ENCODE assay signal across 8 cellular contexts in genomic region chr11:1763796-1764661, GRCh38. TPM values are rescaled to one million over a fixed set of nuclear protein-coding genes. Genes with fewer than 3 reads are reported as not detected.
DNase-seq lines count a peak whose midpoint lies in the region; ATAC-seq and TF ChIP-seq lines count a peak whose summit lies in the region.

TSS of gene CTSD (minus strand) at chr11:1763927. CDS start at chr11:1763859, 68 bp downstream.

- H3K27ac ChIP-seq in H9 (ENCODE audit: insufficient read length, low read depth, low read length), result no peak within 1 kb of the TSS
- peak within 1 kb of the TSS in 1 of 2 donors; percentile 78 for H3K27ac ChIP-seq in aorta (ENCODE audit: low read depth in 1 of 2, low read length in 2 of 2)

- H3K27ac Mint-ChIP-seq in H9, result peak within 1 kb of the TSS in 2 of 3 experiments; percentile 75 to 93; a peak in 4 of 7 replicates
- H3K27ac Mint-ChIP-seq in T-helper 2 cell treated with Interferon-gamma antibody and Interleukin-4, amounts not matched to agents 5 μg/mL and 100 μg/mL, for 36 hours, result peak within 1 kb of the TSS; percentile 89

- H3K4me1 ChIP-seq in H9 (ENCODE audit: insufficient read depth, low read length) (peaks cover 3% of the 10 kb centered on the region; the same call in 1 of the 2 replicates), aorta (ENCODE audit: control insufficient read depth in 1 of 2, insufficient read depth in 2 of 2, low read length in 2 of 2) (no peaks in the 10 kb centered on the region)

- H3K56ac ChIP-seq in H9 (ENCODE audit: insufficient read length, low read depth, low read length), result no peak within 1 kb of the TSS

- H3K9me3 ChIP-seq in H9 (ENCODE audit: control insufficient read depth, low read depth, low read length) (no peaks in the 10 kb centered on the region), aorta (ENCODE audit: control insufficient read depth, low read length) (no peaks in the 10 kb centered on the region)

- H3K14ac ChIP-seq in H9 (ENCODE audit: insufficient read depth, low read length), result peak within 1 kb of the TSS; percentile 35

- H2BK15ac ChIP-seq in H9 (ENCODE audit: low read depth, low read length), result no peak within 1 kb of the TSS

- peaks cover 3% of the 10 kb centered on the region for H3K27me3 Mint-ChIP-seq in H9 (ENCODE audit: low read depth)
- H3K27me3 Mint-ChIP-seq in T-helper 2 cell treated with Interferon-gamma antibody and Interleukin-4, amounts not matched to agents 5 μg/mL and 100 μg/mL, for 36 hours (ENCODE audit: low read depth), result no peaks in the 10 kb centered on the region

- intact Hi-C loops in aorta (cut with DNase I), result no loop called here

- no peaks in the 10 kb centered on the region; the same call in 1 of the 2 replicates for H3K79me2 ChIP-seq in H9 (ENCODE audit: insufficient read depth, low read length)

- H3K79me1 ChIP-seq in H9 (ENCODE audit: insufficient read depth, low read depth, low read length, poor library complexity, severe bottlenecking), result peaks cover 9% of the 10 kb centered on the region

- no peaks in the 10 kb centered on the region for H3K36me3 ChIP-seq in aorta (ENCODE audit: control insufficient read depth in 1 of 2, insufficient read depth in 2 of 2, low read length in 1 of 2)

- no peaks in the 10 kb centered on the region; a peak in 2 of 7 replicates for H3K36me3 Mint-ChIP-seq in H9 (ENCODE audit: insufficient read depth in 1 of 3, low read depth in 3 of 3)
- H3K36me3 Mint-ChIP-seq in T-helper 2 cell treated with Interferon-gamma antibody and Interleukin-4, amounts not matched to agents 5 μg/mL and 100 μg/mL, for 36 hours (ENCODE audit: low read depth), result peaks cover 2% of the 10 kb centered on the region

- H3K9ac ChIP-seq in H9 (ENCODE audit: extremely low read depth, insufficient read length, low read length), result peak within 1 kb of the TSS; percentile 18

- no peak within 1 kb of the TSS for H4K8ac ChIP-seq in H9 (replicated peaks; ENCODE audit: insufficient read length, low read depth, low read length)

- no peaks in the 10 kb centered on the region for H3K27me3 ChIP-seq in H9 (ENCODE audit: insufficient read depth, low read length)
- no peaks in the 10 kb centered on the region for H3K27me3 ChIP-seq in aorta (ENCODE audit: control insufficient read depth in 1 of 2, insufficient read depth in 2 of 2, low read length in 1 of 2)

- H3T11ph ChIP-seq in H9 (ENCODE audit: low read length), result no peak within 1 kb of the TSS

- no CpG with 5 or more reads among the region's 85 CpGs for whole genome bisulfite sequencing in H9 (ENCODE audit: extremely low coverage, insufficient read length, low lambda C conversion rate)
- WGBS in aorta, 2 donors, result 1 to 2% methylated on average over 54 to 85 of the region's 85 CpGs

- H3K4me3 Mint-ChIP-seq in H9, result peak within 1 kb of the TSS; percentile 86 to 93
- peak within 1 kb of the TSS; percentile 90 for H3K4me3 Mint-ChIP-seq in T-helper 2 cell treated with Interferon-gamma antibody and Interleukin-4, amounts not matched to agents 5 μg/mL and 100 μg/mL, for 36 hours

- no peak within 1 kb of the TSS for H4K91ac ChIP-seq in H9 (ENCODE audit: insufficient read length, low read depth, low read length)

- peak; percentile 92 for ATAC-seq in aorta (ENCODE audit: low FRiP score)

- H3K4me3 ChIP-seq in aorta (ENCODE audit: low read length in 2 of 2), result peak within 1 kb of the TSS; percentile 81 to 87

- no peaks in the 10 kb centered on the region for H3K9me3 Mint-ChIP-seq in H9
- H3K9me3 Mint-ChIP-seq in T-helper 2 cell treated with Interferon-gamma antibody and Interleukin-4, amounts not matched to agents 5 μg/mL and 100 μg/mL, for 36 hours, result no peaks in the 10 kb centered on the region

- H2BK20ac ChIP-seq in H9 (ENCODE audit: low read depth, low read length, poor library complexity, severe bottlenecking), result no peak within 1 kb of the TSS

- peak; percentile 99 for DNase-seq in GM10266 (ENCODE audit: extremely low spot score)
- peak; percentile 80 for DNase-seq in H9
- peak; percentile 59 for DNase-seq in MV-4-11 (lab: John Stamatoyannopoulos, UW)
- DNase-seq in T-helper 2 cell treated with Interferon-gamma antibody and Interleukin-4, amounts not matched to agents 5 μg/mL and 100 μg/mL, for 36 hours (ENCODE audit: low spot score), result peak; percentile 90
- DNase-seq in anterior cingulate cortex (lab: John Stamatoyannopoulos, UW), result peak in 57 of 58 donors; percentile 29 to 94 (median 83)
- peak; percentile 99 for DNase-seq in hepatic stellate cell (ENCODE audit: low spot score)
- peak; percentile 82 for DNase-seq in retina
- peak; percentile 95 to 97 for DNase-seq in aorta

- no peak within 1 kb of the TSS for H2AK5ac ChIP-seq in H9 (ENCODE audit: insufficient read length, low read length)

- H3K23me2 ChIP-seq in H9 (ENCODE audit: insufficient read length, low read depth, low read length, poor library complexity, severe bottlenecking), result peaks cover 10% of the 10 kb centered on the region

- H3K4me2 ChIP-seq in H9 (ENCODE audit: insufficient read depth, insufficient read length, low read length), result peak within 1 kb of the TSS; percentile 77

- no peak within 1 kb of the TSS for H3K23ac ChIP-seq in H9 (ENCODE audit: insufficient read length, low read depth, low read length)

- no peak within 1 kb of the TSS for H4K5ac ChIP-seq in H9 (ENCODE audit: insufficient read length, low read depth, low read length)

- H3K4me1 Mint-ChIP-seq in H9, result peaks cover 2 to 8% of the 10 kb centered on the region in 2 experiments; a peak in 3 of 4 replicates
- H3K4me1 Mint-ChIP-seq in T-helper 2 cell treated with Interferon-gamma antibody and Interleukin-4, amounts not matched to agents 5 μg/mL and 100 μg/mL, for 36 hours (ENCODE audit: low read depth), result peaks cover 19% of the 10 kb centered on the region

- no peak within 1 kb of the TSS for H2AFZ ChIP-seq in H9 (ENCODE audit: low read length)

- H3K4ac ChIP-seq in H9 (ENCODE audit: low read depth, low read length), result no peak within 1 kb of the TSS

- no peaks in the 10 kb centered on the region for H4K20me1 ChIP-seq in H9 (ENCODE audit: control insufficient read depth, insufficient read depth, insufficient read length)

- H3K18ac ChIP-seq in H9 (ENCODE audit: insufficient read length, low read depth, low read length), result no peak within 1 kb of the TSS

- H2BK120ac ChIP-seq in H9 (ENCODE audit: low read depth, low read length, poor library complexity, severe bottlenecking), result no peak within 1 kb of the TSS

- no peak within 1 kb of the TSS for H2BK5ac ChIP-seq in H9 (ENCODE audit: insufficient read length, low read length)

- TF ChIP-seq CTCF in GM10266 (IDR thresholded peaks at IDR 0.05; ENCODE audit: control insufficient read depth, insufficient read depth, low read depth, missing control alignments) (peak; percentile 11), H9 (conservative IDR thresholded peaks at IDR 0.05) (no peak)

- H2BK12ac ChIP-seq in H9 (ENCODE audit: insufficient read length, low read depth, low read length), result no peak within 1 kb of the TSS

RNA-seq across cellular contexts. Expression of gene CTSD, which starts in this region (rescaled TPM):
- total RNA-seq in H9 (2021) (158 and 161 TPM in 2 replicates), aorta (100 to 1,000 TPM; 473 to 535 TPM)
- polyA plus RNA-seq in aorta, result 100 to 1,000 TPM; 619 to 646 TPM
